In the genomic region with DNA sequence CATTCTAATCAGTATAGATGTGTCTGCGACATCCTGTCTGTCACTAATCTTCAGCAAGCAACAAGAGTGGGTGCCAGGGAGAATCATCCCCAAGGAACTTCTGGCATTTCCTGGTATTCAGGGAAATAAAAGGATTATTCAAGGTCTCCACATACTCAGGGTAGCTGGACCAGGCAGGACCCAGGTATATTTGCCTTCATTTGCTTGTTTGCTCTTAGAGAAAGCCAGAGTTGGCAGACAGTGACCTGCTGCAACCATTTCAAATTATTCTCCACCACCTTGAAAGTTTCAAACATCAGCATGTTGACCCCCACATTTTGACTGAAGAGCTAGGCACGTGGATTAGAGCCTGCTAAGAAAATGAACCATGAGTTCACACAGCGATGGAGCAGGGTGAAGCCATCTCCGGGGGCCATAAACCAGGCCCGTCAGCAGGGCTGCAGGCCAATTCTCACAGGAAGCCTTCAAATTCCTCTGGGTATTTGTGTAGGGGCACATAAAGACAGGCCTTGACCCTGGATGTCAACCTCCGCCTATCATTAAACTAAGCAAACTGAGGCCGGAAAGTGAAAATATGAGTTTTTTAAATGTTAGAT, we compare ENCODE assay signal across 11 cellular contexts. TPM values are rescaled to one million over a fixed set of nuclear protein-coding genes. Genes with fewer than 3 reads are reported as not detected.
DNase-seq lines count a peak whose midpoint lies in the region; ATAC-seq, FAIRE-seq and TF ChIP-seq lines count a peak whose summit lies in the region.
"Had no signal": no experiment of that assay in that cellular context is flagged by ENCODE, and none has a peak within 500 bp of the region (broad histone marks: within the 10 kb centered on the region; RNA-seq: fewer than 3 reads in every experiment).

No MANE protein-coding gene starts in this region.

- no peak overlapping the region for H3K27ac Mint-ChIP-seq in activated naive CD8-positive, alpha-beta T cell treated with anti-CD3 and anti-CD28 coated beads for 36 hours
- H3K27ac Mint-ChIP-seq: activated T-helper 1 cell treated with anti-CD3 and anti-CD28 coated beads, Interleukin-12 subunit alpha, Interleukin-12 subunit beta, Interleukin-2, Interleukin-4 antibody, amounts not matched to agents 30 ng/mL and 10 ng/mL and 1 ng/mL, durations not matched to agents 14 hours and 24 hours and 36 hours had no signal

- H3K36me3 Mint-ChIP-seq in activated naive CD8-positive, alpha-beta T cell treated with anti-CD3 and anti-CD28 coated beads for 36 hours, result peaks cover 4% of the 10 kb centered on the region

- H3K9me3 Mint-ChIP-seq in activated naive CD8-positive, alpha-beta T cell treated with anti-CD3 and anti-CD28 coated beads for 36 hours, result no peaks in the 10 kb centered on the region
- H3K9me3 Mint-ChIP-seq: activated T-helper 1 cell treated with anti-CD3 and anti-CD28 coated beads, Interleukin-12 subunit alpha, Interleukin-12 subunit beta, Interleukin-2, Interleukin-4 antibody, amounts not matched to agents 30 ng/mL and 10 ng/mL and 1 ng/mL, durations not matched to agents 14 hours and 24 hours and 36 hours had no signal

- intact Hi-C loops in left ventricle myocardium superior (cut with micrococcal nuclease) (no loop called here), sciatic nerve (cut with DNase I) (no loop called here)

- peak overlapping the region; percentile 72 for H3K27ac ChIP-seq in VCaP

- FAIRE-seq in D721Med (lab: Jason Lieb, UNC), result no peak

- peaks cover 3% of the 10 kb centered on the region for H3K4me1 Mint-ChIP-seq in activated naive CD8-positive, alpha-beta T cell treated with anti-CD3 and anti-CD28 coated beads for 36 hours

- ATAC-seq in left ventricle myocardium superior (peak; percentile 42), sciatic nerve (peak; percentile 38)

- peak; percentile 45 for DNase-seq in GM03348 (ENCODE audit: low spot score)
- DNase-seq in left ventricle myocardium superior, result no peak
- no peak for DNase-seq in sciatic nerve (ENCODE audit: low spot score)
- DNase-seq in DMS 273 (lab: John Stamatoyannopoulos, UW; ENCODE audit: unreplicated experiment), result no peak
- no peak for DNase-seq in activated naive CD8-positive, alpha-beta T cell treated with anti-CD3 and anti-CD28 coated beads for 36 hours
- DNase-seq in stimulated activated naive CD4-positive, alpha-beta T cell treated with Interleukin-2 at 50 U/mL for 16 hours (lab: John Stamatoyannopoulos, UW), result no peak
- no peak for DNase-seq in D721Med (ENCODE audit: insufficient read length, low spot score)
- DNase-seq: NCI-H1105, T-helper 1 cell had no signal

- H3K4me3 Mint-ChIP-seq in activated naive CD8-positive, alpha-beta T cell treated with anti-CD3 and anti-CD28 coated beads for 36 hours, result no peak overlapping the region
- H3K4me3 Mint-ChIP-seq: activated T-helper 1 cell treated with anti-CD3 and anti-CD28 coated beads, Interleukin-12 subunit alpha, Interleukin-12 subunit beta, Interleukin-2, Interleukin-4 antibody, amounts not matched to agents 30 ng/mL and 10 ng/mL and 1 ng/mL, durations not matched to agents 14 hours and 24 hours and 36 hours had no signal

- TF ChIP-seq CTCF in VCaP (conservative IDR thresholded peaks at IDR 0.05) (no peak), D721Med (IDR thresholded peaks at IDR 0.05; ENCODE audit: insufficient read depth, missing control alignments) (no peak)

- no peaks in the 10 kb centered on the region for H3K27me3 Mint-ChIP-seq in activated naive CD8-positive, alpha-beta T cell treated with anti-CD3 and anti-CD28 coated beads for 36 hours

RNA-seq across cellular contexts. Expression of gene TRAM2, which starts 33.0 kb away (rescaled TPM):
- total RNA-seq in left ventricle myocardium superior (10.4 TPM), sciatic nerve (18.6 TPM)
- total RNA-seq in activated naive CD8-positive, alpha-beta T cell treated with anti-CD3 and anti-CD28 coated beads for 36 hours, result 1 to 10 TPM; 1.6 to 2.0 TPM
